ENCODE assay signal across 11 cellular contexts in genomic region chr6:157984686-157985225, GRCh38. TPM values are rescaled to one million over a fixed set of nuclear protein-coding genes. Genes with fewer than 3 reads are reported as not detected.
DNase-seq lines count a peak whose midpoint lies in the region; ATAC-seq and TF ChIP-seq lines count a peak whose summit lies in the region.
"Had no signal": no experiment of that assay in that cellular context is flagged by ENCODE, and none has a peak within 500 bp of the region (broad histone marks: within the 10 kb centered on the region; RNA-seq: fewer than 3 reads in every experiment).

No MANE protein-coding gene starts in this region.

- no peak for TF ChIP-seq CTCF in gastroesophageal sphincter (IDR thresholded peaks at IDR 0.05)

- ATAC-seq in activated T-cell treated with anti-CD3 and anti-CD28 coated beads, Interleukin-2, amount 50 U/mL, for 4 hours = no peak
- ATAC-seq in gastroesophageal sphincter = no peak
- ATAC-seq in HG03175 (IDR thresholded peaks at IDR 0.05; ENCODE audit: unreplicated experiment) = no peak
- ATAC-seq: right cardiac atrium had no signal

- H3K36me3 ChIP-seq in gastroesophageal sphincter = no peaks in the 10 kb centered on the region

- H3K4me3 ChIP-seq in gastroesophageal sphincter = no peak overlapping the region

- H3K4me1 ChIP-seq in gastroesophageal sphincter = peaks cover 0 to 76% (median 13%) of the 10 kb centered on the region in 3 donors

- WGBS in gastroesophageal sphincter (ENCODE audit: low coverage in 1 of 2), 2 donors = 70 to 74% methylated on average over 2 to 8 of the region's 14 CpGs

- no peak for TF ChIP-seq EP300 in gastroesophageal sphincter (IDR thresholded peaks at IDR 0.05)

- H3K9me3 ChIP-seq in gastroesophageal sphincter = no peaks in the 10 kb centered on the region

- DNase-seq in activated T-cell treated with anti-CD3 and anti-CD28 coated beads, Interleukin-2, amount 50 U/mL, for 4 hours = no peak
- DNase-seq in activated T-cell treated with anti-CD3 and anti-CD28 coated beads, Interleukin-2, amount 50 U/mL, for 48 hours = no peak
- peak; percentile 61 for DNase-seq in UCSD-AML1 (lab: John Stamatoyannopoulos, UW; ENCODE audit: unreplicated experiment)
- no peak for DNase-seq in substantia nigra (lab: John Stamatoyannopoulos, UW)
- no peak for DNase-seq in activated CD4-positive, CD25-positive, alpha-beta regulatory T cell treated with anti-CD3 and anti-CD28 coated beads, Interleukin-2, amount 50 U/mL, for 72 hours
- DNase-seq in activated CD4-positive, alpha-beta T cell treated with anti-CD3 and anti-CD28 coated beads for 4 hours = no peak
- DNase-seq: NCI-H2029, right cardiac atrium, Right ventricle myocardium superior had no signal

- no peaks in the 10 kb centered on the region for H3K36me3 Mint-ChIP-seq in activated T-cell treated with anti-CD3 and anti-CD28 coated beads, Interleukin-2, amount 50 U/mL, for 4 hours (ENCODE audit: insufficient read depth)

- no peak for TF ChIP-seq POLR2A in gastroesophageal sphincter (IDR thresholded peaks at IDR 0.05)

- peaks cover 55% of the 10 kb centered on the region for H3K4me1 Mint-ChIP-seq in activated T-cell treated with anti-CD3 and anti-CD28 coated beads, Interleukin-2, amount 50 U/mL, for 4 hours (ENCODE audit: low read depth)

- H3K27ac ChIP-seq in gastroesophageal sphincter (peak overlapping the region in 3 of 4 donors; percentile 74 to 92 (median 88)), substantia nigra (ENCODE audit: low read depth, low read length, poor library complexity, severe bottlenecking) (peak overlapping the region; percentile 75)

- no peaks in the 10 kb centered on the region for H3K27me3 Mint-ChIP-seq in activated T-cell treated with anti-CD3 and anti-CD28 coated beads, Interleukin-2, amount 50 U/mL, for 4 hours (ENCODE audit: low read depth)

- peak overlapping the region; percentile 42 for H3K4me3 Mint-ChIP-seq in activated T-cell treated with anti-CD3 and anti-CD28 coated beads, Interleukin-2, amount 50 U/mL, for 4 hours

- H3K9me3 Mint-ChIP-seq in activated T-cell treated with anti-CD3 and anti-CD28 coated beads, Interleukin-2, amount 50 U/mL, for 4 hours = no peaks in the 10 kb centered on the region

- H3K27me3 ChIP-seq in gastroesophageal sphincter = no peaks in the 10 kb centered on the region

RNA-seq across cellular contexts. Expression of gene SYNJ2, which starts 3.1 kb away (rescaled TPM):
- 10 to 100 TPM; 22.9 to 27.8 (median 24.2) TPM for total RNA-seq in activated T-cell treated with anti-CD3 and anti-CD28 coated beads, Interleukin-2, amount 50 U/mL, for 4 hours
- 10 to 100 TPM; 19.9 to 27.9 (median 21.6) TPM for total RNA-seq in gastroesophageal sphincter
